Comparison of ENCODE assay signal across 9 cellular contexts in genomic region chr10:45418417-45418858, GRCh38. TPM values are rescaled to one million over a fixed set of nuclear protein-coding genes. Genes with fewer than 3 reads are reported as not detected.
DNase-seq lines count a peak whose midpoint lies in the region; ATAC-seq and TF ChIP-seq lines count a peak whose summit lies in the region.
"Had no signal": no experiment of that assay in that cellular context is flagged by ENCODE, and none has a peak within 500 bp of the region (broad histone marks: within the 10 kb centered on the region; RNA-seq: fewer than 3 reads in every experiment).

No MANE protein-coding gene starts in this region.

- H3K9me3 ChIP-seq in adrenal gland (replicated peaks in 1 of 3) (no peaks in the 10 kb centered on the region), right lobe of liver (no peaks in the 10 kb centered on the region), tibial nerve (no peaks in the 10 kb centered on the region)

- no peak for ATAC-seq in right lobe of liver
- ATAC-seq in esophagus mucosa: no peak

- WGBS in adrenal gland, 4 donors: 59 to 70% (median 66%) methylated on average over 9 to 15 of the region's 15 CpGs
- 44% methylated on average over 8 of the region's 15 CpGs for WGBS in right lobe of liver (ENCODE audit: insufficient coverage, low coverage, low lambda C conversion rate, missing lambda C conversion rate)
- 56 to 58% methylated on average over 12 to 15 of the region's 15 CpGs for WGBS in tibial nerve, 2 donors

- H3K4me3 ChIP-seq in adrenal gland: peak overlapping the region in 2 of 4 donors; percentile 40 to 54
- peak overlapping the region in 2 of 3 donors; percentile 39 to 57 for H3K4me3 ChIP-seq in right lobe of liver
- H3K4me3 ChIP-seq in tibial nerve: peak overlapping the region; percentile 33 to 62 (median 54)

- TF ChIP-seq POLR2A in adrenal gland (IDR thresholded peaks at IDR 0.05): no peak
- TF ChIP-seq POLR2A in right lobe of liver (IDR thresholded peaks at IDR 0.05): no peak
- no peak for TF ChIP-seq POLR2A in tibial nerve (IDR thresholded peaks at IDR 0.05)

- peaks cover 47% of the 10 kb centered on the region for H3K4me1 Mint-ChIP-seq in activated T-cell treated with anti-CD3 and anti-CD28 coated beads, Interleukin-2, amount 50 U/mL, for 24 hours (ENCODE audit: low read depth)

- TF ChIP-seq CTCF in adrenal gland (IDR thresholded peaks at IDR 0.05) (no peak), right lobe of liver (IDR thresholded peaks at IDR 0.05) (no peak), tibial nerve (IDR thresholded peaks at IDR 0.05) (no peak)

- peaks cover 9% of the 10 kb centered on the region for H3K27me3 Mint-ChIP-seq in activated T-cell treated with anti-CD3 and anti-CD28 coated beads, Interleukin-2, amount 50 U/mL, for 24 hours

- intact Hi-C loops in adrenal gland (cut with DNase I) (no loop called here), right lobe of liver (cut with DNase I) (no loop called here)

- peaks cover 15 to 18% of the 10 kb centered on the region in 2 donors for H3K4me1 ChIP-seq in adrenal gland (replicated peaks in 1 of 2)
- H3K4me1 ChIP-seq in right lobe of liver: peaks cover 0 to 11% (median 0%) of the 10 kb centered on the region in 4 donors
- peaks cover 0 to 37% (median 11%) of the 10 kb centered on the region in 4 donors for H3K4me1 ChIP-seq in tibial nerve

- DNase-seq in activated T-cell treated with anti-CD3 and anti-CD28 coated beads, Interleukin-2, amount 50 U/mL, for 24 hours: no peak
- no peak for DNase-seq in activated T-cell treated with anti-CD3 and anti-CD28 coated beads, Interleukin-2, amount 50 U/mL, for 48 hours
- DNase-seq in adrenal gland: no peak
- DNase-seq in right lobe of liver: no peak
- DNase-seq in tibial nerve (ENCODE audit: low spot score in 2 of 2): no peak
- DNase-seq in dermis blood vessel endothelial cell: no peak
- DNase-seq in NCI-H2227 treated with DMSO at 0.1 percent for 48 hours (lab: John Stamatoyannopoulos, UW): no peak

- H3K27ac ChIP-seq in adrenal gland: peak overlapping the region in 4 of 5 donors; percentile 57 to 91 (median 87)
- peak overlapping the region in 2 of 3 donors; percentile 78 to 84 for H3K27ac ChIP-seq in right lobe of liver
- H3K27ac ChIP-seq in tibial nerve: peak overlapping the region in 3 of 4 donors; percentile 72 to 87 (median 84)

- peak overlapping the region; percentile 92 for H3K27ac Mint-ChIP-seq in activated T-cell treated with anti-CD3 and anti-CD28 coated beads, Interleukin-2, amount 50 U/mL, for 24 hours

- no peak for TF ChIP-seq EP300 in tibial nerve (IDR thresholded peaks at IDR 0.05)

- H3K27me3 ChIP-seq in adrenal gland: no peaks in the 10 kb centered on the region
- H3K27me3 ChIP-seq in right lobe of liver: no peaks in the 10 kb centered on the region
- H3K27me3 ChIP-seq in tibial nerve: no peaks in the 10 kb centered on the region

- peak overlapping the region; percentile 83 for H3K4me3 Mint-ChIP-seq in activated T-cell treated with anti-CD3 and anti-CD28 coated beads, Interleukin-2, amount 50 U/mL, for 24 hours

- H3K36me3 ChIP-seq in adrenal gland (replicated peaks in 1 of 2) (no peaks in the 10 kb centered on the region), right lobe of liver (no peaks in the 10 kb centered on the region), tibial nerve (no peaks in the 10 kb centered on the region)

- H3K9me3 Mint-ChIP-seq in activated T-cell treated with anti-CD3 and anti-CD28 coated beads, Interleukin-2, amount 50 U/mL, for 24 hours: no peaks in the 10 kb centered on the region

- H3K36me3 Mint-ChIP-seq in activated T-cell treated with anti-CD3 and anti-CD28 coated beads, Interleukin-2, amount 50 U/mL, for 24 hours (ENCODE audit: low read depth): no peaks in the 10 kb centered on the region

RNA-seq across cellular contexts. Expression of gene ALOX5, which starts 44.4 kb away (rescaled TPM):
- total RNA-seq in adrenal gland (10 to 100 TPM in 7 of 8 donors, 1 to 10 TPM in 1; 8.8 to 60.0 (median 30.9) TPM), right lobe of liver (10 to 100 TPM in 2 of 6 experiments, 1 to 10 TPM in 4; 3.1 to 10.9 (median 6.6) TPM), tibial nerve (100 to 1,000 TPM in 1 of 4 donors, 10 to 100 TPM in 3; 27.8 to 127 (median 39.9) TPM), dermis blood vessel endothelial cell (0.34 and 0.60 TPM in 2 replicates), esophagus mucosa (4.1 TPM)
- 10 to 100 TPM in 2 of 3 donors, 1 to 10 TPM in 1; 4.4 to 18.3 (median 15.1) TPM for polyA plus RNA-seq in adrenal gland
- total RNA-seq: myocyte had no signal
